In the genomic region with DNA sequence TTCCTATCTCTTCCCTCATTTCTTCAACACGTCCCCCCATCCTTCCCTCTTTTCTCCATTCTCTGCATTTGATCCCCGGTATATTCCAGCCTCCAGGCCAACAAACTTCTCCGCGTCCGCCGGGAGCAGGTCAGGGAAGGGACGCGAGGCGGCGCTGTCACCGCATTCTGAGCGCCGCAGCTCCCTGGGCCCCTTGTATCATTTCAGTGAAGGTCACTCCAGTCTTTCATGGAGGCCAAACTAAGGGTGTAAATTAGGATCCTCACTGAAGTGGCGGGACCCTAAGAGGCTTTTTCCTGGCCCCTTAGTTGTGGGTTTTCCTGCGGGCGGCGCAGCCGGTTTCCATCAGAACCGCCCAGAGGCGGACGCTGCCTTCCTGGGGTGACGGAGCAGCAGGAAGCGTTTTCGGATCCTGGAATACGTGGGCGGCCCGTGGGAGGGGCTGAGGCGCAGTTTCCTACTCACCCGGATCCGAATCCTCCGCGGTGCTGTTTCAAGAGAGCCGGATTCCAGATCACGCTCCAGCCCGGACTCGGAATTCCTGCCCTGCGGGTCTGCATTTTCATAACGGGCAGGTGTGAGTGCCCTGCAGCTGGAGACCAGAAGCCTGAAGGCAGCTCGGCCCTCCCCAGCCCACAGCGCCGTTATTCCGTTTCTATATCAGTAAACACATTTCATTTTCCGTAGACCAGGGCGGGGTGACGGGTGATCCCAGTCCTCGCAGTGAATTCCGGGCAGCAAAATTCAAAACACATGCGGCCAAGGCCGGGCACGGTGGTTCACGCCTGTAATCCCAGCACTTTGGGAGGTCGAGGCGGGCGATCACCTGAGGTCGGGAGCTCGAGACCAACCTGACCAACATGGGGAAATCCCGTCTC, we compare ENCODE assay signal across 1 cellular context.
TF ChIP-seq lines count a peak whose summit lies in the region.

No MANE protein-coding gene starts in this region.

TF ChIP-seq in HepG2, 621 proteins besides CTCF, POLR2A, EP300 and RAD21 (continued from another document and continues in another):
- TF ChIP-seq, protein P1, sequence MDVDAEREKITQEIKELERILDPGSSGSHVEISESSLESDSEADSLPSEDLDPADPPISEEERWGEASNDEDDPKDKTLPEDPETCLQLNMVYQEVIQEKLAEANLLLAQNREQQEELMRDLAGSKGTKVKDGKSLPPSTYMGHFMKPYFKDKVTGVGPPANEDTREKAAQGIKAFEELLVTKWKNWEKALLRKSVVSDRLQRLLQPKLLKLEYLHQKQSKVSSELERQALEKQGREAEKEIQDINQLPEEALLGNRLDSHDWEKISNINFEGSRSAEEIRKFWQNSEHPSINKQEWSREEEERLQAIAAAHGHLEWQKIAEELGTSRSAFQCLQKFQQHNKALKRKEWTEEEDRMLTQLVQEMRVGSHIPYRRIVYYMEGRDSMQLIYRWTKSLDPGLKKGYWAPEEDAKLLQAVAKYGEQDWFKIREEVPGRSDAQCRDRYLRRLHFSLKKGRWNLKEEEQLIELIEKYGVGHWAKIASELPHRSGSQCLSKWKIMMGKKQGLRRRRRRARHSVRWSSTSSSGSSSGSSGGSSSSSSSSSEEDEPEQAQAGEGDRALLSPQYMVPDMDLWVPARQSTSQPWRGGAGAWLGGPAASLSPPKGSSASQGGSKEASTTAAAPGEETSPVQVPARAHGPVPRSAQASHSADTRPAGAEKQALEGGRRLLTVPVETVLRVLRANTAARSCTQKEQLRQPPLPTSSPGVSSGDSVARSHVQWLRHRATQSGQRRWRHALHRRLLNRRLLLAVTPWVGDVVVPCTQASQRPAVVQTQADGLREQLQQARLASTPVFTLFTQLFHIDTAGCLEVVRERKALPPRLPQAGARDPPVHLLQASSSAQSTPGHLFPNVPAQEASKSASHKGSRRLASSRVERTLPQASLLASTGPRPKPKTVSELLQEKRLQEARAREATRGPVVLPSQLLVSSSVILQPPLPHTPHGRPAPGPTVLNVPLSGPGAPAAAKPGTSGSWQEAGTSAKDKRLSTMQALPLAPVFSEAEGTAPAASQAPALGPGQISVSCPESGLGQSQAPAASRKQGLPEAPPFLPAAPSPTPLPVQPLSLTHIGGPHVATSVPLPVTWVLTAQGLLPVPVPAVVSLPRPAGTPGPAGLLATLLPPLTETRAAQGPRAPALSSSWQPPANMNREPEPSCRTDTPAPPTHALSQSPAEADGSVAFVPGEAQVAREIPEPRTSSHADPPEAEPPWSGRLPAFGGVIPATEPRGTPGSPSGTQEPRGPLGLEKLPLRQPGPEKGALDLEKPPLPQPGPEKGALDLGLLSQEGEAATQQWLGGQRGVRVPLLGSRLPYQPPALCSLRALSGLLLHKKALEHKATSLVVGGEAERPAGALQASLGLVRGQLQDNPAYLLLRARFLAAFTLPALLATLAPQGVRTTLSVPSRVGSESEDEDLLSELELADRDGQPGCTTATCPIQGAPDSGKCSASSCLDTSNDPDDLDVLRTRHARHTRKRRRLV (CRISPR knock-in tag; IDR thresholded peaks at IDR 0.05): no peak
- TF ChIP-seq CCAR2 (optimal IDR thresholded peaks at IDR 0.05; ENCODE audit: low read depth, low read length): no peak
- no peak for TF ChIP-seq NR3C1 (CRISPR knock-in tag; IDR thresholded peaks at IDR 0.05)
- TF ChIP-seq, protein P2, sequence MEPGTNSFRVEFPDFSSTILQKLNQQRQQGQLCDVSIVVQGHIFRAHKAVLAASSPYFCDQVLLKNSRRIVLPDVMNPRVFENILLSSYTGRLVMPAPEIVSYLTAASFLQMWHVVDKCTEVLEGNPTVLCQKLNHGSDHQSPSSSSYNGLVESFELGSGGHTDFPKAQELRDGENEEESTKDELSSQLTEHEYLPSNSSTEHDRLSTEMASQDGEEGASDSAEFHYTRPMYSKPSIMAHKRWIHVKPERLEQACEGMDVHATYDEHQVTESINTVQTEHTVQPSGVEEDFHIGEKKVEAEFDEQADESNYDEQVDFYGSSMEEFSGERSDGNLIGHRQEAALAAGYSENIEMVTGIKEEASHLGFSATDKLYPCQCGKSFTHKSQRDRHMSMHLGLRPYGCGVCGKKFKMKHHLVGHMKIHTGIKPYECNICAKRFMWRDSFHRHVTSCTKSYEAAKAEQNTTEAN (CRISPR knock-in tag; conservative IDR thresholded peaks at IDR 0.05): no peak
- no peak; the same call in 1 of the 2 replicates for TF ChIP-seq LCORL (IDR thresholded peaks at IDR 0.05)
- TF ChIP-seq LCORL (CRISPR knock-in tag; IDR thresholded peaks at IDR 0.05): peak; percentile 58
- TF ChIP-seq NONO (IDR thresholded peaks at IDR 0.05): no peak
- peak; percentile 69; the same call in 1 of the 2 replicates for TF ChIP-seq NONO (CRISPR knock-in tag; conservative IDR thresholded peaks at IDR 0.05)
- TF ChIP-seq, protein P3, sequence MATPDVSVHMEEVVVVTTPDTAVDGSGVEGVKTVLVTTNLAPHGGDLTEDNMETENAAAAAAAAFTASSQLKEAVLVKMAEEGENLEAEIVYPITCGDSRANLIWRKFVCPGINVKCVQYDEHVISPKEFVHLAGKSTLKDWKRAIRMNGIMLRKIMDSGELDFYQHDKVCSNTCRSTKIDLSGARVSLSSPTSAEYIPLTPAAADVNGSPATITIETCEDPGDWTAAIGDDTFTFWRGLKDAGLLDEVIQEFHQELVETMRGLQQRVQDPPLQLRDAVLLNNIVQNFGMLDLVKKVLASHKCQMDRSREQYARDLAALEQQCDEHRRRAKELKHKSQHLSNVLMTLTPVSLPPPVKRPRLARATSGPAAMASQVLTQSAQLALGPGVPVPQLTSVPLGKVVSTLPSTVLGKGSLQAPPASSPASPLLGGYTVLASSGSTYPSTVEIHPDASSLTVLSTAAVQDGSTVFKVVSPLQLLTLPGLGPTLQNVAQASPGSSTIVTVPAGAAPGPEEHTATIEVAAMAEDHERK (CRISPR knock-in tag; IDR thresholded peaks at IDR 0.05; ENCODE audit: low read depth): no peak
- TF ChIP-seq RAD51 (IDR thresholded peaks at IDR 0.05; ENCODE audit: borderline replicate concordance): no peak
- TF ChIP-seq ZMYM3 (CRISPR knock-in tag; IDR thresholded peaks at IDR 0.05): no peak; the same call in 1 of the 2 replicates
- TF ChIP-seq, protein P4, sequence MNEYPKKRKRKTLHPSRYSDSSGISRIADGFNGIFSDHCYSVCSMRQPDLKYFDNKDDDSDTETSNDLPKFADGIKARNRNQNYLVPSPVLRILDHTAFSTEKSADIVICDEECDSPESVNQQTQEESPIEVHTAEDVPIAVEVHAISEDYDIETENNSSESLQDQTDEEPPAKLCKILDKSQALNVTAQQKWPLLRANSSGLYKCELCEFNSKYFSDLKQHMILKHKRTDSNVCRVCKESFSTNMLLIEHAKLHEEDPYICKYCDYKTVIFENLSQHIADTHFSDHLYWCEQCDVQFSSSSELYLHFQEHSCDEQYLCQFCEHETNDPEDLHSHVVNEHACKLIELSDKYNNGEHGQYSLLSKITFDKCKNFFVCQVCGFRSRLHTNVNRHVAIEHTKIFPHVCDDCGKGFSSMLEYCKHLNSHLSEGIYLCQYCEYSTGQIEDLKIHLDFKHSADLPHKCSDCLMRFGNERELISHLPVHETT (CRISPR knock-in tag; conservative IDR thresholded peaks at IDR 0.05): no peak; the same call in 1 of the 2 replicates
- TF ChIP-seq, protein P5, sequence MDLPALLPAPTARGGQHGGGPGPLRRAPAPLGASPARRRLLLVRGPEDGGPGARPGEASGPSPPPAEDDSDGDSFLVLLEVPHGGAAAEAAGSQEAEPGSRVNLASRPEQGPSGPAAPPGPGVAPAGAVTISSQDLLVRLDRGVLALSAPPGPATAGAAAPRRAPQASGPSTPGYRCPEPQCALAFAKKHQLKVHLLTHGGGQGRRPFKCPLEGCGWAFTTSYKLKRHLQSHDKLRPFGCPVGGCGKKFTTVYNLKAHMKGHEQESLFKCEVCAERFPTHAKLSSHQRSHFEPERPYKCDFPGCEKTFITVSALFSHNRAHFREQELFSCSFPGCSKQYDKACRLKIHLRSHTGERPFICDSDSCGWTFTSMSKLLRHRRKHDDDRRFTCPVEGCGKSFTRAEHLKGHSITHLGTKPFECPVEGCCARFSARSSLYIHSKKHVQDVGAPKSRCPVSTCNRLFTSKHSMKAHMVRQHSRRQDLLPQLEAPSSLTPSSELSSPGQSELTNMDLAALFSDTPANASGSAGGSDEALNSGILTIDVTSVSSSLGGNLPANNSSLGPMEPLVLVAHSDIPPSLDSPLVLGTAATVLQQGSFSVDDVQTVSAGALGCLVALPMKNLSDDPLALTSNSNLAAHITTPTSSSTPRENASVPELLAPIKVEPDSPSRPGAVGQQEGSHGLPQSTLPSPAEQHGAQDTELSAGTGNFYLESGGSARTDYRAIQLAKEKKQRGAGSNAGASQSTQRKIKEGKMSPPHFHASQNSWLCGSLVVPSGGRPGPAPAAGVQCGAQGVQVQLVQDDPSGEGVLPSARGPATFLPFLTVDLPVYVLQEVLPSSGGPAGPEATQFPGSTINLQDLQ (CRISPR knock-in tag; IDR thresholded peaks at IDR 0.05): peak; percentile 42; the same call in 1 of the 2 replicates
- no peak; the same call in 1 of the 2 replicates for TF ChIP-seq ZNF572 (CRISPR knock-in tag; IDR thresholded peaks at IDR 0.05)
- no peak for TF ChIP-seq PCBP2 (optimal IDR thresholded peaks at IDR 0.05; ENCODE audit: low read depth, low read length, poor library complexity, severe bottlenecking)
- TF ChIP-seq, protein P6, sequence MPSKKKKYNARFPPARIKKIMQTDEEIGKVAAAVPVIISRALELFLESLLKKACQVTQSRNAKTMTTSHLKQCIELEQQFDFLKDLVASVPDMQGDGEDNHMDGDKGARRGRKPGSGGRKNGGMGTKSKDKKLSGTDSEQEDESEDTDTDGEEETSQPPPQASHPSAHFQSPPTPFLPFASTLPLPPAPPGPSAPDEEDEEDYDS (CRISPR knock-in tag; IDR thresholded peaks at IDR 0.05): peak; percentile 48; the same call in 1 of the 2 replicates
- no peak for TF ChIP-seq MZF1 (CRISPR knock-in tag; IDR thresholded peaks at IDR 0.05; ENCODE audit: borderline replicate concordance)
- TF ChIP-seq, protein P7, sequence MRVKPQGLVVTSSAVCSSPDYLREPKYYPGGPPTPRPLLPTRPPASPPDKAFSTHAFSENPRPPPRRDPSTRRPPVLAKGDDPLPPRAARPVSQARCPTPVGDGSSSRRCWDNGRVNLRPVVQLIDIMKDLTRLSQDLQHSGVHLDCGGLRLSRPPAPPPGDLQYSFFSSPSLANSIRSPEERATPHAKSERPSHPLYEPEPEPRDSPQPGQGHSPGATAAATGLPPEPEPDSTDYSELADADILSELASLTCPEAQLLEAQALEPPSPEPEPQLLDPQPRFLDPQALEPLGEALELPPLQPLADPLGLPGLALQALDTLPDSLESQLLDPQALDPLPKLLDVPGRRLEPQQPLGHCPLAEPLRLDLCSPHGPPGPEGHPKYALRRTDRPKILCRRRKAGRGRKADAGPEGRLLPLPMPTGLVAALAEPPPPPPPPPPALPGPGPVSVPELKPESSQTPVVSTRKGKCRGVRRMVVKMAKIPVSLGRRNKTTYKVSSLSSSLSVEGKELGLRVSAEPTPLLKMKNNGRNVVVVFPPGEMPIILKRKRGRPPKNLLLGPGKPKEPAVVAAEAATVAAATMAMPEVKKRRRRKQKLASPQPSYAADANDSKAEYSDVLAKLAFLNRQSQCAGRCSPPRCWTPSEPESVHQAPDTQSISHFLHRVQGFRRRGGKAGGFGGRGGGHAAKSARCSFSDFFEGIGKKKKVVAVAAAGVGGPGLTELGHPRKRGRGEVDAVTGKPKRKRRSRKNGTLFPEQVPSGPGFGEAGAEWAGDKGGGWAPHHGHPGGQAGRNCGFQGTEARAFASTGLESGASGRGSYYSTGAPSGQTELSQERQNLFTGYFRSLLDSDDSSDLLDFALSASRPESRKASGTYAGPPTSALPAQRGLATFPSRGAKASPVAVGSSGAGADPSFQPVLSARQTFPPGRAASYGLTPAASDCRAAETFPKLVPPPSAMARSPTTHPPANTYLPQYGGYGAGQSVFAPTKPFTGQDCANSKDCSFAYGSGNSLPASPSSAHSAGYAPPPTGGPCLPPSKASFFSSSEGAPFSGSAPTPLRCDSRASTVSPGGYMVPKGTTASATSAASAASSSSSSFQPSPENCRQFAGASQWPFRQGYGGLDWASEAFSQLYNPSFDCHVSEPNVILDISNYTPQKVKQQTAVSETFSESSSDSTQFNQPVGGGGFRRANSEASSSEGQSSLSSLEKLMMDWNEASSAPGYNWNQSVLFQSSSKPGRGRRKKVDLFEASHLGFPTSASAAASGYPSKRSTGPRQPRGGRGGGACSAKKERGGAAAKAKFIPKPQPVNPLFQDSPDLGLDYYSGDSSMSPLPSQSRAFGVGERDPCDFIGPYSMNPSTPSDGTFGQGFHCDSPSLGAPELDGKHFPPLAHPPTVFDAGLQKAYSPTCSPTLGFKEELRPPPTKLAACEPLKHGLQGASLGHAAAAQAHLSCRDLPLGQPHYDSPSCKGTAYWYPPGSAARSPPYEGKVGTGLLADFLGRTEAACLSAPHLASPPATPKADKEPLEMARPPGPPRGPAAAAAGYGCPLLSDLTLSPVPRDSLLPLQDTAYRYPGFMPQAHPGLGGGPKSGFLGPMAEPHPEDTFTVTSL (CRISPR knock-in tag; IDR thresholded peaks at IDR 0.05; ENCODE audit: borderline replicate concordance): no peak
- no peak for TF ChIP-seq CEBPB (IDR thresholded peaks at IDR 0.05; ENCODE audit: borderline replicate concordance, low read depth, low read length)
- no peak for TF ChIP-seq ZNF24 (IDR thresholded peaks at IDR 0.05)
- TF ChIP-seq RBAK (CRISPR knock-in tag; IDR thresholded peaks at IDR 0.05): no peak
- no peak for TF ChIP-seq SSRP1 (CRISPR knock-in tag; IDR thresholded peaks at IDR 0.05)
- no peak for TF ChIP-seq ZNF3 (CRISPR knock-in tag; IDR thresholded peaks at IDR 0.05)
- no peak; the same call in 1 of the 2 replicates for TF ChIP-seq ZNF678 (CRISPR knock-in tag; IDR thresholded peaks at IDR 0.05)
- 0 out of 2 replicates have a peak, but pooled peaks have one; percentile 9 for TF ChIP-seq GATA4 (IDR thresholded peaks at IDR 0.05; ENCODE audit: borderline replicate concordance, low read depth)
- no peak for TF ChIP-seq ZNF180 (CRISPR knock-in tag; IDR thresholded peaks at IDR 0.05; ENCODE audit: borderline replicate concordance, low read depth)
- TF ChIP-seq, protein P8, sequence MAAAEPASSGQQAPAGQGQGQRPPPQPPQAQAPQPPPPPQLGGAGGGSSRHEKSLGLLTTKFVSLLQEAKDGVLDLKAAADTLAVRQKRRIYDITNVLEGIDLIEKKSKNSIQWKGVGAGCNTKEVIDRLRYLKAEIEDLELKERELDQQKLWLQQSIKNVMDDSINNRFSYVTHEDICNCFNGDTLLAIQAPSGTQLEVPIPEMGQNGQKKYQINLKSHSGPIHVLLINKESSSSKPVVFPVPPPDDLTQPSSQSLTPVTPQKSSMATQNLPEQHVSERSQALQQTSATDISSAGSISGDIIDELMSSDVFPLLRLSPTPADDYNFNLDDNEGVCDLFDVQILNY (CRISPR knock-in tag; conservative IDR thresholded peaks at IDR 0.05): no peak
